12 cellular contexts compared by ENCODE assay signal in the genomic region with DNA sequence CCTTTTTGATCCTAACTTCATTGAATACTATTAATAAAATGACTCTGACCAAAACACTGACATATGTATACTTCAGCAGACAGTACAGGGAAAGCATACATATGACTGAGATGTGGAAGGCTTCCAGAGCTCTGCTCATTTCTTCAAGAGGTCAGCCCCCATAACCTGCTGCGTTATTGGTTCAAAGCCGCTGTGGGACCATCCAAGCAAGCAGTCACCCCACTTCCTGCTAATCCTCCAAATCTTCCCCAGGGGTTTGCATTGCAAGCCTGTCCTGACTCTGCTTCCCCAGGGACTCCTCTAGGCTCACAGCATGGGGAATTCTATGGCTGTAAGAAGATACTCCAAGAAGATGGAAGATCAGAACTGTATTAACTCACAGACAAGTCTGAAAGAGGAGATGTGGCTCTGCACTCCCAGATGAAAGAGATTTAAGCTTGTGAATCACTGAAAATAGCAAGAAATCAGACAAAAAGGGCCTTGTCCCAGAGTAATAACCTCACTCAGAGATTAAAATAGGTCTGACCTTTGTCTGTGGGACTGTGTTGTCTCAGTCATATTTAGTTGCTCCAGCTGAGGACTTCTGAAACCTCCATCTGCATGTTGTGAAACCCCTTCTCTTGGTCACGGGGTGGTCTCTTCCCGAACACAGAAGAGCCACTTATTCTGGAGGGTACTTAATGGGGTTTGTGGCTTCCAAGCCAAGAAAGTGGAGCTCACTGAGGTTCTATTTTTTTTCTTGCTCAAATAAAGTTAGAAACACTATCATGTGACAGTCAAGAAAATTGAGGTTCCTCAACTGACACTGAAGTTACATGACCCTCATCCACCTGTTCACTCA.
A peak's percentile ranks its signal among the peaks of the same experiment; 100 is the strongest.
DNase-seq lines count a peak whose midpoint lies in the region; ATAC-seq and TF ChIP-seq lines count a peak whose summit lies in the region.
"Had no signal": no experiment of that assay in that cellular context is flagged by ENCODE, and none has a peak within 500 bp of the region (broad histone marks: within the 10 kb centered on the region; RNA-seq: fewer than 3 reads in every experiment).

No MANE protein-coding gene starts in this region.

- H3K4me3 ChIP-seq in GM23338 = no peak overlapping the region

- no peaks in the 10 kb centered on the region for H3K9me2 ChIP-seq in GM23338 (ENCODE audit: insufficient read depth)

- peak overlapping the region; percentile 84; the same call in 1 of the 2 replicates for H2AFZ ChIP-seq in GM23338
- H2AFZ ChIP-seq: parathyroid adenoma had no signal

- peaks cover 4% of the 10 kb centered on the region for H3K27me3 Mint-ChIP-seq in GM23338 (ENCODE audit: insufficient read depth, low read depth, poor library complexity)
- no peaks in the 10 kb centered on the region for H3K27me3 Mint-ChIP-seq in stimulated activated memory B cell treated with anti-CD40 and anti-IgM and Interleukin-4, amounts not matched to agents 10 μg/mL and 1 μg/mL and 100 μg/mL, for 72 hours

- H3K27ac ChIP-seq in GM23338 (ENCODE audit: low read depth) = no peak overlapping the region
- H3K27ac ChIP-seq: 22Rv1, parathyroid adenoma had no signal

- DNase-seq in NCI-H2107 treated with DMSO at 0.1 percent for 48 hours (lab: John Stamatoyannopoulos, UW; ENCODE audit: unreplicated experiment) (peak; percentile 36), NCI-H2107 (lab: John Stamatoyannopoulos, UW) (no peak), GM23338 (ENCODE audit: low spot score) (no peak), NCI-H774 (lab: John Stamatoyannopoulos, UW) (no peak), DMS 273 (lab: John Stamatoyannopoulos, UW; ENCODE audit: unreplicated experiment) (no peak)
- DNase-seq in stimulated activated CD8-positive, alpha-beta memory T cell treated with anti-CD3 and anti-CD28 coated beads, Interleukin-4, amount 100 ng/mL, for 48 hours = no peak
- DNase-seq: activated CD4-positive, alpha-beta T cell treated with anti-CD3 and anti-CD28 coated beads, Interleukin-2, amount 50 U/mL, for 4 hours; anterior cingulate cortex had no signal

- no peaks in the 10 kb centered on the region for H3K36me3 ChIP-seq in GM23338 (ENCODE audit: insufficient read depth)

- no peak for TF ChIP-seq CTCF in GM23338 (conservative IDR thresholded peaks at IDR 0.05; ENCODE audit: low read depth in 2 of 2)

- H3K79me2 ChIP-seq in GM23338 (replicated peaks; ENCODE audit: insufficient read depth) = no peaks in the 10 kb centered on the region
- H3K79me2 ChIP-seq: parathyroid adenoma had no signal

- H3K4me1 ChIP-seq in GM23338 (ENCODE audit: insufficient read depth) = no peaks in the 10 kb centered on the region
- H3K4me1 ChIP-seq: parathyroid adenoma had no signal

- ATAC-seq in GM23338 = no peak
- ATAC-seq in HG03439 (IDR thresholded peaks at IDR 0.05; ENCODE audit: unreplicated experiment) = peak; percentile 80
- peak; percentile 92 for ATAC-seq in stimulated activated memory B cell treated with anti-CD40 and anti-IgM and Interleukin-4, amounts not matched to agents 10 μg/mL and 1 μg/mL and 100 μg/mL, for 72 hours

- no peak overlapping the region for H3K4me3 Mint-ChIP-seq in GM23338
- peak overlapping the region; percentile 57 for H3K4me3 Mint-ChIP-seq in stimulated activated memory B cell treated with anti-CD40 and anti-IgM and Interleukin-4, amounts not matched to agents 10 μg/mL and 1 μg/mL and 100 μg/mL, for 72 hours

- H4K20me1 ChIP-seq in GM23338 (replicated peaks; ENCODE audit: insufficient read depth) = no peaks in the 10 kb centered on the region

- H3K9me3 Mint-ChIP-seq in GM23338 = no peaks in the 10 kb centered on the region; the same call in 2 of the 3 replicates
- peaks cover 5% of the 10 kb centered on the region for H3K9me3 Mint-ChIP-seq in stimulated activated memory B cell treated with anti-CD40 and anti-IgM and Interleukin-4, amounts not matched to agents 10 μg/mL and 1 μg/mL and 100 μg/mL, for 72 hours

- no peak overlapping the region for H3K27ac Mint-ChIP-seq in GM23338
- peak overlapping the region; percentile 95 for H3K27ac Mint-ChIP-seq in stimulated activated memory B cell treated with anti-CD40 and anti-IgM and Interleukin-4, amounts not matched to agents 10 μg/mL and 1 μg/mL and 100 μg/mL, for 72 hours

- no peaks in the 10 kb centered on the region for H3K27me3 ChIP-seq in GM23338 (ENCODE audit: insufficient read depth)

- no peaks in the 10 kb centered on the region for H3K36me3 Mint-ChIP-seq in GM23338 (ENCODE audit: low read depth)
- H3K36me3 Mint-ChIP-seq in stimulated activated memory B cell treated with anti-CD40 and anti-IgM and Interleukin-4, amounts not matched to agents 10 μg/mL and 1 μg/mL and 100 μg/mL, for 72 hours = no peaks in the 10 kb centered on the region

- no peaks in the 10 kb centered on the region for H3K4me1 Mint-ChIP-seq in GM23338
- H3K4me1 Mint-ChIP-seq in stimulated activated memory B cell treated with anti-CD40 and anti-IgM and Interleukin-4, amounts not matched to agents 10 μg/mL and 1 μg/mL and 100 μg/mL, for 72 hours = peaks cover 66% of the 10 kb centered on the region

- H3F3A ChIP-seq in GM23338 (replicated peaks; ENCODE audit: low read depth) = no peaks in the 10 kb centered on the region

- no peak overlapping the region for H3K4me2 ChIP-seq in GM23338

TF ChIP-seq in GM23338, 12 proteins besides CTCF, POLR2A, EP300 and RAD21 (continues in another document):
- TF ChIP-seq ZNF462 (CRISPR knock-in tag; IDR thresholded peaks at IDR 0.05) (no peak), ZNF114 (CRISPR knock-in tag; IDR thresholded peaks at IDR 0.05) (no peak), EZH2phosphoT487 (IDR thresholded peaks at IDR 0.05; ENCODE audit: unreplicated experiment) (no peak), JUNB (IDR thresholded peaks at IDR 0.05; ENCODE audit: unreplicated experiment) (no peak), NANOG (IDR thresholded peaks at IDR 0.05; ENCODE audit: borderline replicate concordance) (no peak)
